In the genomic region with DNA sequence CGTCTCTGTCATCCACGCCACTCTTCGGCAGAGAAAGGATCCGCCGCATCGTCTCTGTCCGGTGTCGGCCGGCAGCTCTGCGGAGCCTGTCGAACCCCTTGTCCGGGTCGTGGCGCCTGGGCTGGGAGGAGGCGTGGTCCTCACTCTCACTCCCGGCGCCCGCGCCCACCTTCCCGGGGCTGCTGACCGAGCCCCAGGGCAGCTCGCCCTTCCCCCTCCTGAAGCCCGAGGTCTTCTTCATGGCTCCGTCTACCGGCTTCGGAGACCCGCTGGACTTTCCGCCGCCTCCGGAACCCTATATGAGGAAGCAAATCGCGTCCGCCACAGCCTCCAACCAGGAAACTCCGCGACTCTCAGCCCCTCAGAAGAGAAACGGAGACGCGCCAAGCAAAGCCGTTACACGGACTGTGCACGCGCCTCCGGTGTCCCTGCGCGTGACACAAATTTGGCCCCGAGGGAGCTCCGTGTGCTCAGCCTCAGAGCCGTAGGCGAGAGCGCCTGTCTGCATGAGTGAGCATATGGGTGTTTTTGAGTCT, we compare ENCODE assay signal across 8 cellular contexts.
DNase-seq lines count a peak whose midpoint lies in the region; ATAC-seq and TF ChIP-seq lines count a peak whose summit lies in the region.
"Not testable (repeated sequence)": the region's sequence is repeated elsewhere in the genome, so short reads cannot be mapped to it uniquely, and the experiment has no call there.

No MANE protein-coding gene starts in this region.

- H2AFZ ChIP-seq in MM.1S (ENCODE audit: low read length): not testable (repeated sequence)

- not testable (repeated sequence) for H3K4me2 ChIP-seq in MM.1S (ENCODE audit: low read depth, low read length)

- not testable (repeated sequence) for H3K27me3 Mint-ChIP-seq in activated CD8-positive, alpha-beta T cell treated with anti-CD3 and anti-CD28 coated beads, Interleukin-2, amount 10 ng/mL, durations not matched to agents 7 days and 5 days (ENCODE audit: low read depth)

- not testable (repeated sequence) for H3K9me2 ChIP-seq in MM.1S (replicated peaks; ENCODE audit: insufficient read depth, low read length)

- H3K4me3 ChIP-seq in MM.1S (ENCODE audit: low read length) (peak overlapping the region; percentile 39; the same call in 1 of the 2 replicates), left ventricle myocardium inferior (peak overlapping the region; percentile 50), sigmoid colon (peak overlapping the region in 3 of 4 donors; percentile 9 to 29 (median 16))

- DNase-seq in Ammon's horn (ENCODE audit: low spot score): peak; percentile 7
- DNase-seq in MM.1S, left ventricle myocardium inferior, sigmoid colon: not testable (repeated sequence)
- DNase-seq in activated CD8-positive, alpha-beta T cell treated with anti-CD3 and anti-CD28 coated beads, Interleukin-2, amount 10 ng/mL, durations not matched to agents 7 days and 5 days: peak; percentile 22

- H3K4me3 Mint-ChIP-seq in activated CD8-positive, alpha-beta T cell treated with anti-CD3 and anti-CD28 coated beads, Interleukin-2, amount 10 ng/mL, durations not matched to agents 7 days and 5 days: not testable (repeated sequence)

- not testable (repeated sequence) for H3K9ac ChIP-seq in MM.1S (ENCODE audit: low read length)

- WGBS in sigmoid colon, 2 donors: 20 to 49% methylated on average over 44 of the region's 50 CpGs

- ATAC-seq in GM18867 (IDR thresholded peaks at IDR 0.05; ENCODE audit: unreplicated experiment): peak; percentile 92
- ATAC-seq in GM21515 (IDR thresholded peaks at IDR 0.05; ENCODE audit: unreplicated experiment): peak; percentile 74
- peak; percentile 81 for ATAC-seq in HG03039 (IDR thresholded peaks at IDR 0.05; ENCODE audit: unreplicated experiment)
- ATAC-seq in activated CD8-positive, alpha-beta T cell treated with anti-CD3 and anti-CD28 coated beads, Interleukin-2, amount 10 ng/mL, durations not matched to agents 7 days and 5 days: peak; percentile 55

- intact Hi-C loops in left ventricle myocardium inferior (cut with micrococcal nuclease); sigmoid colon (cut with DNase I): not testable (repeated sequence)

- H3K9me3 Mint-ChIP-seq in activated CD8-positive, alpha-beta T cell treated with anti-CD3 and anti-CD28 coated beads, Interleukin-2, amount 10 ng/mL, durations not matched to agents 7 days and 5 days (ENCODE audit: insufficient read depth): not testable (repeated sequence)

- H3K79me2 ChIP-seq in MM.1S (ENCODE audit: low read length): not testable (repeated sequence)

- TF ChIP-seq EP300 in sigmoid colon (IDR thresholded peaks at IDR 0.05): not testable (repeated sequence)

- not testable (repeated sequence) for H3K27ac ChIP-seq in MM.1S (ENCODE audit: low read length); left ventricle myocardium inferior (replicated peaks); sigmoid colon

- H3K9me3 ChIP-seq in MM.1S (replicated peaks; ENCODE audit: insufficient read depth, low read length); left ventricle myocardium inferior (replicated peaks); sigmoid colon: not testable (repeated sequence)

- H3K36me3 ChIP-seq in MM.1S (replicated peaks; ENCODE audit: insufficient read depth, low read length); left ventricle myocardium inferior; sigmoid colon: not testable (repeated sequence)

- TF ChIP-seq CTCF in MM.1S (IDR thresholded peaks at IDR 0.05; ENCODE audit: low read length); left ventricle myocardium inferior (IDR thresholded peaks at IDR 0.05; ENCODE audit: borderline replicate concordance); sigmoid colon (IDR thresholded peaks at IDR 0.05): not testable (repeated sequence)

- CTCF ChIA-PET in activated CD8-positive, alpha-beta T cell treated with anti-CD3 and anti-CD28 coated beads, Interleukin-2, amount 10 ng/mL, durations not matched to agents 7 days and 5 days (lab: Charles Lee): not testable (repeated sequence)

- not testable (repeated sequence) for H3K36me3 Mint-ChIP-seq in activated CD8-positive, alpha-beta T cell treated with anti-CD3 and anti-CD28 coated beads, Interleukin-2, amount 10 ng/mL, durations not matched to agents 7 days and 5 days (ENCODE audit: low read depth)

- H3F3A ChIP-seq in MM.1S (ENCODE audit: insufficient read depth, low read length): not testable (repeated sequence)

- POLR2A ChIA-PET in activated CD8-positive, alpha-beta T cell treated with anti-CD3 and anti-CD28 coated beads, Interleukin-2, amount 10 ng/mL, durations not matched to agents 7 days and 5 days (lab: Charles Lee): not testable (repeated sequence)

- H3K27me3 ChIP-seq in MM.1S (replicated peaks; ENCODE audit: insufficient read depth, low read length): not testable (repeated sequence)
- peaks cover 46% of the 10 kb centered on the region for H3K27me3 ChIP-seq in left ventricle myocardium inferior (ENCODE audit: low read depth)
- peaks cover 0 to 20% (median 0%) of the 10 kb centered on the region in 3 donors for H3K27me3 ChIP-seq in sigmoid colon

- not testable (repeated sequence) for H3K4me1 ChIP-seq in MM.1S (ENCODE audit: low read length); left ventricle myocardium inferior; sigmoid colon

- H4K20me1 ChIP-seq in MM.1S (ENCODE audit: insufficient read depth, low read length): not testable (repeated sequence)

- TF ChIP-seq POLR2A in sigmoid colon (IDR thresholded peaks at IDR 0.05): not testable (repeated sequence)

- not testable (repeated sequence) for H3K4me1 Mint-ChIP-seq in activated CD8-positive, alpha-beta T cell treated with anti-CD3 and anti-CD28 coated beads, Interleukin-2, amount 10 ng/mL, durations not matched to agents 7 days and 5 days (ENCODE audit: low read depth)

- not testable (repeated sequence) for H3K27ac Mint-ChIP-seq in activated CD8-positive, alpha-beta T cell treated with anti-CD3 and anti-CD28 coated beads, Interleukin-2, amount 10 ng/mL, durations not matched to agents 7 days and 5 days
